Comparison of ENCODE assay signal across 1 cellular context in the genomic region with DNA sequence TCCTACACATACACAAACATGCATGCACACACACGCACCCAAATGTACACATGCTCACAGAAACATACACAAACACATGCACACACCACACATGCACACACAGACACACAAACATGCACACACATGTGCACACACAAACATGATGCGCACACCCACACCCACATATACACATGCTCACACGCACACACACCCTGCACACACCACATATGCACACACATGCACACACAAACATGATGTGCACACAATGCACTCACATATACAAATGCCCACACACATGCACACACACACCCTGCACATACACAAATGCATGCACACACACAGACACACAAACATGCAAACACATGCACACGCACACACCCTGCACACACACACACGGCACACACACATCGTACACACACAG.
TF ChIP-seq lines count a peak whose summit lies in the region.

No MANE protein-coding gene starts in this region.

TF ChIP-seq in IMR-90, 13 proteins besides CTCF, POLR2A, EP300 and RAD21:
- no peak for TF ChIP-seq MXI1 (IDR thresholded peaks at IDR 0.05; ENCODE audit: borderline replicate concordance, low read depth, low read length)
- TF ChIP-seq RCOR1 (IDR thresholded peaks at IDR 0.05; ENCODE audit: insufficient replicate concordance, low read length), result no peak
- TF ChIP-seq FOS (IDR thresholded peaks at IDR 0.05; ENCODE audit: low read depth, low read length), result no peak
- no peak for TF ChIP-seq MAFK (IDR thresholded peaks at IDR 0.05; ENCODE audit: low read depth, low read length)
- no peak for TF ChIP-seq RFX5 (IDR thresholded peaks at IDR 0.05; ENCODE audit: low read depth, low read length)
- TF ChIP-seq NFE2L2 (IDR thresholded peaks at IDR 0.05; ENCODE audit: low read depth, low read length), result no peak
- no peak for TF ChIP-seq SMC3 (IDR thresholded peaks at IDR 0.05; ENCODE audit: low read depth, low read length)
